7 cellular contexts compared by ENCODE assay signal in genomic region chr2:235766206-235766794, GRCh38.
DNase-seq lines count a peak whose midpoint lies in the region; ATAC-seq and TF ChIP-seq lines count a peak whose summit lies in the region.

No MANE protein-coding gene starts in this region.

- DNase-seq in GM10266 (ENCODE audit: extremely low spot score) (peak; percentile 81), NCI-H226 (peak; percentile 69), mesenchymal stem cell (peak; percentile 87)
- DNase-seq in activated CD4-positive, alpha-beta T cell treated with anti-CD3 and anti-CD28 coated beads for 36 hours: peak; percentile 70
- peak; percentile 48 to 53 (median 51) for DNase-seq in effector memory CD8-positive, alpha-beta T cell
- DNase-seq in stimulated activated CD8-positive, alpha-beta memory T cell treated with anti-CD3 and anti-CD28 coated beads, Interleukin-4, amount 100 ng/mL, for 48 hours: peak; percentile 64

- H4K91ac ChIP-seq in mesenchymal stem cell (ENCODE audit: low read length): no peak overlapping the region

- H4K8ac ChIP-seq in mesenchymal stem cell (ENCODE audit: low read length): no peak overlapping the region

- H3K9me3 ChIP-seq in mesenchymal stem cell (ENCODE audit: control insufficient read depth, low read length): no peaks in the 10 kb centered on the region

- no peak overlapping the region for H2AFZ ChIP-seq in mesenchymal stem cell (ENCODE audit: low read depth, low read length)

- H3K36me3 Mint-ChIP-seq in activated CD4-positive, alpha-beta T cell treated with anti-CD3 and anti-CD28 coated beads for 36 hours (ENCODE audit: low read depth): no peaks in the 10 kb centered on the region
- H3K36me3 Mint-ChIP-seq in effector memory CD8-positive, alpha-beta T cell (ENCODE audit: insufficient read depth): peaks cover 17% of the 10 kb centered on the region

- H3K27ac ChIP-seq in mesenchymal stem cell (ENCODE audit: low read length, poor library complexity, severe bottlenecking): no peak overlapping the region

- ATAC-seq in HG03103 (IDR thresholded peaks at IDR 0.05; ENCODE audit: low read depth, unreplicated experiment): peak; percentile 68
- peak; percentile 83 for ATAC-seq in activated CD4-positive, alpha-beta T cell treated with anti-CD3 and anti-CD28 coated beads for 36 hours
- peak; percentile 74 for ATAC-seq in effector memory CD8-positive, alpha-beta T cell (replicated peaks)

- H3K27ac Mint-ChIP-seq in activated CD4-positive, alpha-beta T cell treated with anti-CD3 and anti-CD28 coated beads for 36 hours: no peak overlapping the region
- no peak overlapping the region for H3K27ac Mint-ChIP-seq in effector memory CD8-positive, alpha-beta T cell

- no peak overlapping the region for H2BK12ac ChIP-seq in mesenchymal stem cell (ENCODE audit: low read length in 2 of 2)

- peaks cover 3% of the 10 kb centered on the region for H3K79me1 ChIP-seq in mesenchymal stem cell (replicated peaks; ENCODE audit: low read length, poor library complexity, severe bottlenecking)

- WGBS in mesenchymal stem cell: 27% methylated on average over 5 of the region's 11 CpGs

- H3K4me1 ChIP-seq in mesenchymal stem cell (ENCODE audit: control insufficient read depth, insufficient read depth, low read depth, low read length): peaks cover 13% of the 10 kb centered on the region

- no peaks in the 10 kb centered on the region for H3K9me3 Mint-ChIP-seq in activated CD4-positive, alpha-beta T cell treated with anti-CD3 and anti-CD28 coated beads for 36 hours (ENCODE audit: low read depth)
- no peaks in the 10 kb centered on the region for H3K9me3 Mint-ChIP-seq in effector memory CD8-positive, alpha-beta T cell

- H2BK120ac ChIP-seq in mesenchymal stem cell (ENCODE audit: low read depth, low read length): no peak overlapping the region

- H2BK5ac ChIP-seq in mesenchymal stem cell (ENCODE audit: low read depth, low read length, poor library complexity, severe bottlenecking): no peak overlapping the region

- H3K18ac ChIP-seq in mesenchymal stem cell (ENCODE audit: low read depth in 1 of 2, low read length in 2 of 2): no peak overlapping the region

- no peaks in the 10 kb centered on the region for H3K4me1 Mint-ChIP-seq in activated CD4-positive, alpha-beta T cell treated with anti-CD3 and anti-CD28 coated beads for 36 hours
- H3K4me1 Mint-ChIP-seq in effector memory CD8-positive, alpha-beta T cell (ENCODE audit: low read depth in 2 of 2): peaks cover 0 to 2% of the 10 kb centered on the region in 2 donors

- no peak overlapping the region for H3K4me2 ChIP-seq in mesenchymal stem cell (ENCODE audit: low read length, poor library complexity, severe bottlenecking)

- H3K36me3 ChIP-seq in mesenchymal stem cell (ENCODE audit: control insufficient read depth in 1 of 2, insufficient read depth in 2 of 2, low read depth in 1 of 2, low read length in 2 of 2): peaks cover 18 to 20% of the 10 kb centered on the region in 2 experiments

- H3K9ac ChIP-seq in mesenchymal stem cell (ENCODE audit: low read length): peak overlapping the region; percentile 84

- no peak overlapping the region for H3K14ac ChIP-seq in mesenchymal stem cell (ENCODE audit: low read length in 2 of 2)

- H3K27me3 ChIP-seq in mesenchymal stem cell (ENCODE audit: control insufficient read depth in 1 of 2, insufficient read depth in 1 of 2, low read length in 2 of 2): no peaks in the 10 kb centered on the region

- no peak overlapping the region for H3K4me3 ChIP-seq in mesenchymal stem cell (ENCODE audit: insufficient read depth in 1 of 2, low read depth in 1 of 2, low read length in 2 of 2)

- no peak overlapping the region for H3K4ac ChIP-seq in mesenchymal stem cell (ENCODE audit: low read depth in 1 of 2, low read length in 2 of 2)

- peaks cover 5% of the 10 kb centered on the region for H3K27me3 Mint-ChIP-seq in activated CD4-positive, alpha-beta T cell treated with anti-CD3 and anti-CD28 coated beads for 36 hours
- no peaks in the 10 kb centered on the region for H3K27me3 Mint-ChIP-seq in effector memory CD8-positive, alpha-beta T cell

- POLR2A ChIA-PET in activated CD4-positive, alpha-beta T cell treated with anti-CD3 and anti-CD28 coated beads for 36 hours (lab: Charles Lee): interaction anchor here (0.6 kb wide), 1 partner anchor 361 kb away, joined by 6 read pairs; no protein-coding TSS in a partner anchor

- H2BK15ac ChIP-seq in mesenchymal stem cell (ENCODE audit: low read depth, poor library complexity, severe bottlenecking): no peak overlapping the region

- CTCF ChIA-PET in activated CD4-positive, alpha-beta T cell treated with anti-CD3 and anti-CD28 coated beads for 36 hours (lab: Charles Lee): interaction anchor here (0.6 to 1.3 kb wide), 23 partner anchors 9 to 429 kb away, joined by 3 to 15 read pairs (median 3); no protein-coding TSS in a partner anchor

- intact Hi-C loops in activated CD4-positive, alpha-beta T cell treated with anti-CD3 and anti-CD28 coated beads for 36 hours (cut with DNase I, micrococcal nuclease): loop anchor here (1.0 kb wide), 3 partner anchors 411 to 415 kb away; no protein-coding TSS in a partner anchor

- H2AK5ac ChIP-seq in mesenchymal stem cell (ENCODE audit: low read length, severe bottlenecking): no peak overlapping the region

- H3K23ac ChIP-seq in mesenchymal stem cell (ENCODE audit: low read length in 2 of 2): no peak overlapping the region

- H3K4me3 Mint-ChIP-seq in activated CD4-positive, alpha-beta T cell treated with anti-CD3 and anti-CD28 coated beads for 36 hours: no peak overlapping the region
- no peak overlapping the region for H3K4me3 Mint-ChIP-seq in effector memory CD8-positive, alpha-beta T cell

- peak; percentile 76 for TF ChIP-seq CTCF in GM10266 (IDR thresholded peaks at IDR 0.05; ENCODE audit: control insufficient read depth, insufficient read depth, low read depth, missing control alignments)
